Comparison of ENCODE assay signal across 11 cellular contexts in genomic region chr10:104299031-104299904, GRCh38. TPM values are rescaled to one million over a fixed set of nuclear protein-coding genes. Genes with fewer than 3 reads are reported as not detected.
A peak's percentile ranks its signal among the peaks of the same experiment; 100 is the strongest.
DNase-seq lines count a peak whose midpoint lies in the region; TF ChIP-seq lines count a peak whose summit lies in the region.
"Had no signal": no experiment of that assay in that cellular context is flagged by ENCODE, and none has a peak within 500 bp of the region (broad histone marks: within the 10 kb centered on the region; RNA-seq: fewer than 3 reads in every experiment).

No MANE protein-coding gene starts in this region.

- no peaks in the 10 kb centered on the region for H3K27me3 Mint-ChIP-seq in mesothelial cell of epicardium (ENCODE audit: low read depth)
- H3K27me3 Mint-ChIP-seq: activated CD4-positive, alpha-beta T cell treated with anti-CD3 and anti-CD28 coated beads, Interleukin-2, amount 10 ng/mL, durations not matched to agents 7 days and 5 days had no signal

- peak overlapping the region; percentile 41 for H3K27ac ChIP-seq in SJSA1
- peak overlapping the region; percentile 49 for H3K27ac ChIP-seq in duodenal mucosa (ENCODE audit: low read depth, low read length)
- peak overlapping the region; percentile 46 to 78 (median 69) for H3K27ac ChIP-seq in transverse colon
- H3K27ac ChIP-seq: PC-9 had no signal

- no peak for TF ChIP-seq POLR2A in transverse colon (IDR thresholded peaks at IDR 0.05)

- no peaks in the 10 kb centered on the region for H3K36me3 ChIP-seq in SJSA1
- no peaks in the 10 kb centered on the region for H3K36me3 ChIP-seq in duodenal mucosa (ENCODE audit: control insufficient read depth in 1 of 2, insufficient read depth in 2 of 2, low read length in 2 of 2)
- no peaks in the 10 kb centered on the region for H3K36me3 ChIP-seq in transverse colon

- peaks cover 10% of the 10 kb centered on the region for H3K9me3 Mint-ChIP-seq in mesothelial cell of epicardium
- H3K9me3 Mint-ChIP-seq: naive thymus-derived CD8-positive, alpha-beta T cell had no signal

- H3K27me3 ChIP-seq in SJSA1 (replicated peaks): no peaks in the 10 kb centered on the region
- H3K27me3 ChIP-seq in duodenal mucosa (ENCODE audit: control insufficient read depth in 1 of 2, insufficient read depth in 2 of 2, low read length in 2 of 2): no peaks in the 10 kb centered on the region
- no peaks in the 10 kb centered on the region for H3K27me3 ChIP-seq in transverse colon

- H3K4me1 Mint-ChIP-seq in mesothelial cell of epicardium: peaks cover 27% of the 10 kb centered on the region

- intact Hi-C loops in transverse colon (cut with DNase I; ENCODE audit: low total_unique reads): no loop called here

- WGBS in transverse colon (ENCODE audit: low coverage in 1 of 2), 2 donors: 74 to 76% methylated on average over 13 of the region's 13 CpGs

- no peak for TF ChIP-seq EP300 in transverse colon (IDR thresholded peaks at IDR 0.05; ENCODE audit: low read depth)

- peak overlapping the region; percentile 31 for H3K4me3 Mint-ChIP-seq in mesothelial cell of epicardium
- H3K4me3 Mint-ChIP-seq: activated CD4-positive, alpha-beta T cell treated with anti-CD3 and anti-CD28 coated beads, Interleukin-2, amount 10 ng/mL, durations not matched to agents 7 days and 5 days had no signal

- peaks cover 26% of the 10 kb centered on the region for H3K4me1 ChIP-seq in SJSA1 (replicated peaks)
- peaks cover 12 to 18% of the 10 kb centered on the region in 2 donors for H3K4me1 ChIP-seq in duodenal mucosa (ENCODE audit: control insufficient read depth in 1 of 2, insufficient read depth in 2 of 2, low read length in 2 of 2)
- H3K4me1 ChIP-seq in transverse colon: peaks cover 0 to 9% (median 7%) of the 10 kb centered on the region in 4 donors

- in situ Hi-C loops in transverse colon (cut with MboI; ENCODE audit: low pct_ligation_motif_present in 1 of 4, low pct_unique_long_range_greater_than_20kb in 1 of 4, low sequenced_read_pairs in 3 of 4): loop anchor here in 2 of 4 donors (5.0 to 10.0 kb wide), 2 partner anchors 46 to 48 kb away; no protein-coding TSS in a partner anchor

- H3K9ac ChIP-seq in duodenal mucosa (ENCODE audit: low read depth in 1 of 2, low read length in 2 of 2): no peak overlapping the region

- H3K9me3 ChIP-seq in SJSA1 (replicated peaks) (no peaks in the 10 kb centered on the region), duodenal mucosa (ENCODE audit: control insufficient read depth in 1 of 2, low read length in 2 of 2) (no peaks in the 10 kb centered on the region), transverse colon (no peaks in the 10 kb centered on the region)

- H3K27ac Mint-ChIP-seq in mesothelial cell of epicardium: peak overlapping the region; percentile 93
- H3K27ac Mint-ChIP-seq: activated CD4-positive, alpha-beta T cell treated with anti-CD3 and anti-CD28 coated beads, Interleukin-2, amount 10 ng/mL, durations not matched to agents 7 days and 5 days had no signal

- DNase-seq in SJSA1 (ENCODE audit: low read depth in 1 of 2, low spot score in 2 of 2): no peak
- no peak for DNase-seq in mesothelial cell of epicardium (ENCODE audit: low spot score in 2 of 2, unreplicated experiment in 2 of 2)
- DNase-seq in transverse colon: no peak
- DNase-seq in GM10266 (ENCODE audit: extremely low spot score): no peak
- no peak for DNase-seq in NCI-H1048 (lab: John Stamatoyannopoulos, UW)
- DNase-seq in NCI-H774 (lab: John Stamatoyannopoulos, UW): no peak
- DNase-seq: activated CD4-positive, alpha-beta T cell treated with anti-CD3 and anti-CD28 coated beads, Interleukin-2, amount 10 ng/mL, durations not matched to agents 7 days and 5 days; NCI-H187; PC-9 had no signal

- TF ChIP-seq CTCF in mesothelial cell of epicardium (IDR thresholded peaks at IDR 0.05; ENCODE audit: unreplicated experiment) (no peak), transverse colon (IDR thresholded peaks at IDR 0.05) (no peak), GM10266 (IDR thresholded peaks at IDR 0.05; ENCODE audit: control insufficient read depth, insufficient read depth, low read depth, missing control alignments) (no peak)

- peaks cover 4% of the 10 kb centered on the region for H3K36me3 Mint-ChIP-seq in mesothelial cell of epicardium
- H3K36me3 Mint-ChIP-seq: naive thymus-derived CD8-positive, alpha-beta T cell had no signal

- H3K4me3 ChIP-seq in SJSA1 (no peak overlapping the region), duodenal mucosa (ENCODE audit: low read depth in 1 of 2, low read length in 2 of 2) (no peak overlapping the region), transverse colon (no peak overlapping the region)
- H3K4me3 ChIP-seq: PC-9 had no signal

RNA-seq across cellular contexts. Expression of gene GSTO2, which starts 30.3 kb away (rescaled TPM):
- 0.13 TPM in 1 of 2 replicates, not detected in the other for total RNA-seq in SJSA1 (2014; rRNA removed; shearing (Covaris generic))
- total RNA-seq in mesothelial cell of epicardium (11.7 to 13.5 TPM (median 12.7 TPM) in 3 replicates), transverse colon (10 to 100 TPM in 2 of 4 donors, 1 to 10 TPM in 2; 1.9 to 17.1 (median 10.6) TPM)

RNA-seq across cellular contexts. Expression of gene ITPRIP, which starts 39.0 kb away (rescaled TPM):
- 3.8 and 4.2 TPM in 2 replicates for total RNA-seq in SJSA1 (2014; rRNA removed; shearing (Covaris generic))
- 23.3 to 24.5 TPM (median 23.6 TPM) in 3 replicates for total RNA-seq in mesothelial cell of epicardium
- total RNA-seq in transverse colon: 10 to 100 TPM in 1 of 4 donors, 1 to 10 TPM in 3; 1.8 to 25.1 (median 6.6) TPM

RNA-seq across cellular contexts. Expression of gene GSTO1, which starts 44.6 kb away (rescaled TPM):
- 186 and 247 TPM in 2 replicates for total RNA-seq in SJSA1 (2014; rRNA removed; shearing (Covaris generic))
- 62.8 to 65.5 TPM (median 65.2 TPM) in 3 replicates for total RNA-seq in mesothelial cell of epicardium
- 10 to 100 TPM; 21.3 to 66.2 (median 45.9) TPM for total RNA-seq in transverse colon

RNA-seq across cellular contexts. Expression of gene CFAP58, which starts 54.4 kb away (rescaled TPM):
- 0.34 and 1.5 TPM in 2 replicates for total RNA-seq in SJSA1 (2014; rRNA removed; shearing (Covaris generic))
- total RNA-seq in mesothelial cell of epicardium: 0.58 to 1.4 TPM (median 1.1 TPM) in 3 replicates
- under 1 TPM in 2 of 4 donors, not detected in 2; 0.16 to 0.27 TPM for total RNA-seq in transverse colon
- total RNA-seq: naive thymus-derived CD8-positive, alpha-beta T cell had no signal
